Comparison of ENCODE assay signal across 26 cellular contexts in the genomic region with DNA sequence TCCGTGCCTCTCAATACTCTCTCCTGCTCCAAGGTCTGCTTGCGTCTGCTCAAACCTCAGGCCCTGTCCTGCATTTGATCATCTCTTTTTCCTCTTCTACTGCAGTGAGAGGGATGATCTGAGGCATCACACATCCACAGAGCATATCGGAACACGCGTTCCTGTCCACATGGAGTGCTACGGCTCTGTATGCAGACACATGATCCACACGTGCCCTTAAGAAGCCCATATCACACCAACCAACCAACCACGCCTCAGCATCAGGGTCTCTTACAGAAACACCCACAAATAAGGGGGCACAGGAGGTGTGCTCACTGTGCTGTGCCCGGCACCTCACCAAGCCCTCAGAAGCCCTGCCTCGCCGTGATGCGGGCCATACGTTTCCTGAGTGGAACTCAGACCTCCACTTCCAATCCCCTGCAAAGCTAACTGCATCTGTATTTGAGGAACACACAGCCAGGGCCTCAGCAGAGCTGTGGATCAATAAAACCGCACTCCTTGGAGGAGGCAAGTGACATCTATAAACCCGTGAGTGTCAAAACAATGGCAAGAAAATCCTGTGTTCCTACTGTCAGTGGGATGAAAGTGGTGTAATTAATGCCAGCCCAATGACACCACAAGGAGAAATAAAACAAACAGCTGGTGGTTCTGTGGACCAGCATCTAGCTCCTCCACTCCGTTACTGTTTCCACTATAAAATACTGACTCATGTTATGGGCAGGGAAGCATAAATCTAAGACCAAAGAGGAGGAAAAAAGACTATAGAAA. TPM values are rescaled to one million over a fixed set of nuclear protein-coding genes. Genes with fewer than 3 reads are reported as not detected.
"Had no signal": no experiment of that assay in that cellular context is flagged by ENCODE, and none has a peak within 500 bp of the region (broad histone marks: within the 10 kb centered on the region; RNA-seq: fewer than 3 reads in every experiment).

No MANE protein-coding gene starts in this region.

- H3K27me3 Mint-ChIP-seq: naive B cell; stimulated activated memory B cell treated with anti-CD40 and anti-IgM and Interleukin-4, amounts not matched to agents 10 μg/mL and 1 μg/mL and 100 μg/mL, for 72 hours had no signal

- H3K9me3 ChIP-seq: spleen, stomach, thoracic aorta had no signal

- H3K4me1 Mint-ChIP-seq: naive B cell; stimulated activated memory B cell treated with anti-CD40 and anti-IgM and Interleukin-4, amounts not matched to agents 10 μg/mL and 1 μg/mL and 100 μg/mL, for 72 hours had no signal

- H3K27ac Mint-ChIP-seq: endodermal cell; naive B cell; nephron; stimulated activated memory B cell treated with anti-CD40 and anti-IgM and Interleukin-4, amounts not matched to agents 10 μg/mL and 1 μg/mL and 100 μg/mL, for 72 hours had no signal

- H3K36me3 ChIP-seq: spleen, stomach, thoracic aorta had no signal

- H3K27me3 ChIP-seq: hepatocyte, spleen, stomach had no signal

- H3K27ac ChIP-seq: coronary artery, foreskin keratinocyte, hepatocyte, spleen, stomach, thoracic aorta had no signal

- H3K4me2 ChIP-seq: hepatocyte had no signal

- H3K36me3 Mint-ChIP-seq: naive B cell; stimulated activated memory B cell treated with anti-CD40 and anti-IgM and Interleukin-4, amounts not matched to agents 10 μg/mL and 1 μg/mL and 100 μg/mL, for 72 hours had no signal

- H3K4me1 ChIP-seq: foreskin keratinocyte, spleen, stomach had no signal

- H3K4me3 Mint-ChIP-seq: endodermal cell; nephron; stimulated activated memory B cell treated with anti-CD40 and anti-IgM and Interleukin-4, amounts not matched to agents 10 μg/mL and 1 μg/mL and 100 μg/mL, for 72 hours had no signal

- H3K9me3 Mint-ChIP-seq: endodermal cell; naive B cell; nephron; stimulated activated memory B cell treated with anti-CD40 and anti-IgM and Interleukin-4, amounts not matched to agents 10 μg/mL and 1 μg/mL and 100 μg/mL, for 72 hours had no signal

- H2AFZ ChIP-seq: hepatocyte had no signal

- DNase-seq: cerebellar nuclear complex; effector CD4-positive, alpha-beta T cell; endodermal cell; erythroblast; foreskin keratinocyte; head of caudate nucleus; kidney; left cardiac atrium; left ventricle myocardium superior; mesenchymal stem cell; naive B cell; right cardiac atrium; spleen; stimulated activated CD4-positive, alpha-beta T cell treated with anti-CD3 and anti-CD28 coated beads, Interleukin-15, amount 100 ng/mL, for 24 hours; stimulated activated CD4-positive, alpha-beta T cell treated with anti-CD3 and anti-CD28 coated beads, Interleukin-1b, Interleukin-23, amount 100 ng/mL, for 48 hours; stimulated activated CD4-positive, alpha-beta T cell treated with anti-CD3 and anti-CD28 coated beads, Interleukin-4, amount 100 ng/mL, for 24 hours; stomach; substantia nigra; trophoblast cell had no signal

- ATAC-seq: foreskin keratinocyte; left cardiac atrium; left ventricle myocardium superior; right cardiac atrium; stimulated activated memory B cell treated with anti-CD40 and anti-IgM and Interleukin-4, amounts not matched to agents 10 μg/mL and 1 μg/mL and 100 μg/mL, for 72 hours had no signal

- H3K4me3 ChIP-seq: coronary artery, hepatocyte, lung, spleen, stomach, thoracic aorta had no signal

- H3K79me2 ChIP-seq: hepatocyte had no signal

RNA-seq across cellular contexts. Expression of a gene that starts 40.4 kb away (rescaled TPM):
- total RNA-seq: endothelial cell of umbilical vein had no signal
